23 cellular contexts compared by ENCODE assay signal in genomic region chr10:22662693-22663330, GRCh38. TPM values are rescaled to one million over a fixed set of nuclear protein-coding genes. Genes with fewer than 3 reads are reported as not detected.
DNase-seq lines count a peak whose midpoint lies in the region; ATAC-seq and TF ChIP-seq lines count a peak whose summit lies in the region.
"Had no signal": no experiment of that assay in that cellular context is flagged by ENCODE, and none has a peak within 500 bp of the region (broad histone marks: within the 10 kb centered on the region; RNA-seq: fewer than 3 reads in every experiment).

No MANE protein-coding gene starts in this region.

- peaks cover 6% of the 10 kb centered on the region for H3K36me3 Mint-ChIP-seq in activated CD4-positive, alpha-beta T cell treated with anti-CD3 and anti-CD28 coated beads for 36 hours (ENCODE audit: low read depth)

- H3K4me2 ChIP-seq in fibroblast of lung (ENCODE audit: extremely low read depth, insufficient read depth, low read length) (peak overlapping the region; percentile 8), trophoblast cell (ENCODE audit: low read length) (peak overlapping the region; percentile 39)
- H3K4me2 ChIP-seq: PC-9, SK-N-SH had no signal

- H3K9me3 ChIP-seq in fibroblast of lung (ENCODE audit: control insufficient read depth, insufficient read depth, low read depth, low read length) (no peaks in the 10 kb centered on the region), trophoblast cell (ENCODE audit: insufficient read depth, low read depth, low read length) (peaks cover 2% of the 10 kb centered on the region)
- H3K9me3 ChIP-seq: esophagus squamous epithelium, neutrophil, SK-N-SH, upper lobe of left lung had no signal

- H3K27ac ChIP-seq in fibroblast of lung (ENCODE audit: insufficient read depth, low read length) (no peak overlapping the region), trophoblast cell (ENCODE audit: low read depth, low read length) (no peak overlapping the region)
- H3K27ac ChIP-seq: esophagus squamous epithelium, neutrophil, PC-9, upper lobe of left lung had no signal

- no peak overlapping the region for H2BK12ac ChIP-seq in trophoblast cell (ENCODE audit: low read length)

- CTCF ChIA-PET in activated CD4-positive, alpha-beta T cell treated with anti-CD3 and anti-CD28 coated beads for 36 hours (lab: Charles Lee) = interaction anchor here (1.0 to 2.3 kb wide), 5 partner anchors 11 to 43 kb away, joined by 3 to 9 read pairs (median 4); no protein-coding TSS in a partner anchor

- POLR2A ChIA-PET in activated CD4-positive, alpha-beta T cell treated with anti-CD3 and anti-CD28 coated beads for 36 hours (lab: Charles Lee) = no interaction called here

- intact Hi-C loops in activated CD4-positive, alpha-beta T cell treated with anti-CD3 and anti-CD28 coated beads for 36 hours (cut with DNase I, micrococcal nuclease) = no loop called here

- no peak overlapping the region for H2AK5ac ChIP-seq in trophoblast cell (ENCODE audit: low read length)

- no peak overlapping the region for H3K23ac ChIP-seq in trophoblast cell (ENCODE audit: low read length)

- no peak overlapping the region for H2AFZ ChIP-seq in fibroblast of lung (ENCODE audit: low read length)
- H2AFZ ChIP-seq in trophoblast cell (ENCODE audit: insufficient read depth, low read length, poor library complexity) = no peak overlapping the region
- H2AFZ ChIP-seq: PC-9 had no signal

- H3K79me2 ChIP-seq in fibroblast of lung (ENCODE audit: control insufficient read depth, insufficient read depth, low read length) (peaks cover 16% of the 10 kb centered on the region), trophoblast cell (ENCODE audit: control insufficient read depth, insufficient read depth, low read length, poor library complexity) (peaks cover 1% of the 10 kb centered on the region)

- H2BK120ac ChIP-seq in trophoblast cell (ENCODE audit: insufficient read depth, low read length, poor library complexity) = no peak overlapping the region

- H4K20me1 ChIP-seq in fibroblast of lung (ENCODE audit: control insufficient read depth, extremely low read depth, insufficient read depth, low read length) = no peaks in the 10 kb centered on the region

- H3K4ac ChIP-seq in trophoblast cell (ENCODE audit: low read depth, low read length) = no peak overlapping the region

- no peak overlapping the region for H4K8ac ChIP-seq in trophoblast cell (ENCODE audit: low read depth, low read length)

- peaks cover 84% of the 10 kb centered on the region for H3K4me1 Mint-ChIP-seq in activated CD4-positive, alpha-beta T cell treated with anti-CD3 and anti-CD28 coated beads for 36 hours

- H4K91ac ChIP-seq in trophoblast cell (ENCODE audit: low read depth, low read length) = no peak overlapping the region

- H2BK5ac ChIP-seq in trophoblast cell (ENCODE audit: low read depth, low read length, poor library complexity) = no peak overlapping the region

- H3K18ac ChIP-seq in trophoblast cell (ENCODE audit: low read length) = no peak overlapping the region

- H3K14ac ChIP-seq in trophoblast cell (ENCODE audit: low read length) = no peak overlapping the region

- H3K27ac Mint-ChIP-seq in activated CD4-positive, alpha-beta T cell treated with anti-CD3 and anti-CD28 coated beads for 36 hours = peak overlapping the region; percentile 60
- H3K27ac Mint-ChIP-seq: activated T-helper 1 cell treated with anti-CD3 and anti-CD28 coated beads, Interleukin-12 subunit alpha, Interleukin-12 subunit beta, Interleukin-2, Interleukin-4 antibody, amounts not matched to agents 30 ng/mL and 10 ng/mL and 1 ng/mL, durations not matched to agents 14 hours and 24 hours and 36 hours; stimulated activated naive B cell treated with anti-CD40 and anti-IgM and Interleukin-4, amounts not matched to agents 10 μg/mL and 1 μg/mL and 100 μg/mL, for 72 hours had no signal

- peaks cover 7% of the 10 kb centered on the region for H3K79me1 ChIP-seq in trophoblast cell (ENCODE audit: low read length)

- H3K36me3 ChIP-seq in fibroblast of lung (ENCODE audit: control insufficient read depth, insufficient read depth, low read length) = no peaks in the 10 kb centered on the region
- H3K36me3 ChIP-seq in trophoblast cell (ENCODE audit: control insufficient read depth in 1 of 2, insufficient read depth in 2 of 2, low read length in 2 of 2) = peaks cover 0 to 1% of the 10 kb centered on the region in 2 experiments
- H3K36me3 ChIP-seq: esophagus squamous epithelium, neutrophil, upper lobe of left lung had no signal

- no peaks in the 10 kb centered on the region for H3K9me3 Mint-ChIP-seq in activated CD4-positive, alpha-beta T cell treated with anti-CD3 and anti-CD28 coated beads for 36 hours (ENCODE audit: low read depth)
- H3K9me3 Mint-ChIP-seq: activated T-helper 1 cell treated with anti-CD3 and anti-CD28 coated beads, Interleukin-12 subunit alpha, Interleukin-12 subunit beta, Interleukin-2, Interleukin-4 antibody, amounts not matched to agents 30 ng/mL and 10 ng/mL and 1 ng/mL, durations not matched to agents 14 hours and 24 hours and 36 hours; stimulated activated naive B cell treated with anti-CD40 and anti-IgM and Interleukin-4, amounts not matched to agents 10 μg/mL and 1 μg/mL and 100 μg/mL, for 72 hours had no signal

- H3K4me3 ChIP-seq in fibroblast of lung (replicated peaks in 1 of 4; ENCODE audit: control extremely low read depth in 1 of 4, insufficient read depth in 1 of 4, low read depth in 3 of 4, low read length in 4 of 4) (no peak overlapping the region), trophoblast cell (ENCODE audit: low read depth, low read length) (no peak overlapping the region)
- H3K4me3 ChIP-seq: esophagus squamous epithelium, PC-9, upper lobe of left lung had no signal

- TF ChIP-seq CTCF in fibroblast of lung (conservative IDR thresholded peaks at IDR 0.05 in 1 of 2, IDR thresholded peaks at IDR 0.05 in 1 of 2; ENCODE audit: low read depth in 1 of 2, low read length in 2 of 2) = no peak

- WGBS in trophoblast cell (ENCODE audit: extremely low coverage, insufficient coverage, insufficient read length) = no CpG with 5 or more reads among the region's 6 CpGs

- no peak overlapping the region for H3K4me3 Mint-ChIP-seq in activated CD4-positive, alpha-beta T cell treated with anti-CD3 and anti-CD28 coated beads for 36 hours
- H3K4me3 Mint-ChIP-seq: activated T-helper 1 cell treated with anti-CD3 and anti-CD28 coated beads, Interleukin-12 subunit alpha, Interleukin-12 subunit beta, Interleukin-2, Interleukin-4 antibody, amounts not matched to agents 30 ng/mL and 10 ng/mL and 1 ng/mL, durations not matched to agents 14 hours and 24 hours and 36 hours; stimulated activated naive B cell treated with anti-CD40 and anti-IgM and Interleukin-4, amounts not matched to agents 10 μg/mL and 1 μg/mL and 100 μg/mL, for 72 hours had no signal

- no peak for ATAC-seq in activated CD4-positive, alpha-beta T cell treated with anti-CD3 and anti-CD28 coated beads for 36 hours
- ATAC-seq: stimulated activated naive B cell treated with anti-CD40 and anti-IgM and Interleukin-4, amounts not matched to agents 10 μg/mL and 1 μg/mL and 100 μg/mL, for 72 hours had no signal

- H3K27me3 ChIP-seq in fibroblast of lung (ENCODE audit: control insufficient read depth, insufficient read depth, low read length) (no peaks in the 10 kb centered on the region), trophoblast cell (ENCODE audit: insufficient read depth, low read length) (no peaks in the 10 kb centered on the region)
- H3K27me3 ChIP-seq: esophagus squamous epithelium, neutrophil, upper lobe of left lung had no signal

- H3K4me1 ChIP-seq in fibroblast of lung (ENCODE audit: control insufficient read depth, extremely low read depth, insufficient read depth, low read length) (peaks cover 6% of the 10 kb centered on the region), trophoblast cell (ENCODE audit: control insufficient read depth in 1 of 2, insufficient read depth in 2 of 2, low read length in 2 of 2) (peaks cover 11 to 16% of the 10 kb centered on the region in 2 experiments)

- H3K9ac ChIP-seq in fibroblast of lung (ENCODE audit: insufficient read depth, low read length) = no peak overlapping the region
- peak overlapping the region; percentile 58 for H3K9ac ChIP-seq in trophoblast cell (ENCODE audit: low read length)
- H3K9ac ChIP-seq: SK-N-SH had no signal

- no peak overlapping the region for H4K12ac ChIP-seq in trophoblast cell (ENCODE audit: low read depth, low read length)

- no peak for DNase-seq in activated CD4-positive, alpha-beta T cell treated with anti-CD3 and anti-CD28 coated beads for 36 hours
- DNase-seq in activated CD4-positive, alpha-beta T cell treated with anti-CD3 and anti-CD28 coated beads, Interleukin-2, amount 50 U/mL, for 48 hours = no peak
- peak; percentile 78 for DNase-seq in NCI-H526 treated with DMSO at 0.1 percent for 48 hours (lab: John Stamatoyannopoulos, UW)
- DNase-seq in fibroblast of lung (ENCODE audit: low read depth in 2 of 2) = no peak
- DNase-seq in trophoblast cell = no peak
- no peak for DNase-seq in amygdala (lab: John Stamatoyannopoulos, UW)
- no peak for DNase-seq in ecto neural progenitor cell (ENCODE audit: low spot score)
- DNase-seq in activated CD4-positive, CD25-positive, alpha-beta regulatory T cell treated with anti-CD3 and anti-CD28 coated beads, Interleukin-2, amount 50 U/mL, for 72 hours = no peak
- DNase-seq: activated CD4-positive, alpha-beta T cell treated with anti-CD3 and anti-CD28 coated beads, Interleukin-2, amount 50 U/mL, for 1 hour; C1 segment of cervical spinal cord; central memory CD4-positive, alpha-beta T cell; effector CD4-positive, alpha-beta T cell; esophagus squamous epithelium; glutamatergic neuron; mesenchymal stem cell; NCI-H1930; NCI-H748 treated with DMSO at 0.1 percent for 48 hours; PC-9; SK-N-SH; stimulated activated naive B cell treated with anti-CD40 and anti-IgM and Interleukin-4, amounts not matched to agents 10 μg/mL and 1 μg/mL and 100 μg/mL, for 72 hours; upper lobe of left lung had no signal

- H3K27me3 Mint-ChIP-seq in activated CD4-positive, alpha-beta T cell treated with anti-CD3 and anti-CD28 coated beads for 36 hours = no peaks in the 10 kb centered on the region
- H3K27me3 Mint-ChIP-seq: stimulated activated naive B cell treated with anti-CD40 and anti-IgM and Interleukin-4, amounts not matched to agents 10 μg/mL and 1 μg/mL and 100 μg/mL, for 72 hours had no signal

RNA-seq across cellular contexts. Expression of gene PIP4K2A, which starts 51.6 kb away (rescaled TPM):
- total RNA-seq in activated CD4-positive, alpha-beta T cell treated with anti-CD3 and anti-CD28 coated beads for 36 hours = 100 to 1,000 TPM; 105 to 108 TPM
- total RNA-seq in fibroblast of lung = 37.5 and 40.0 TPM in 2 replicates
- 28.5 and 30.2 TPM in 2 replicates for polyA plus RNA-seq in fibroblast of lung
- polyA plus RNA-seq in fibroblast of lung (2012) = 26.2 and 32.8 TPM in 2 replicates
- 13.2 and 22.3 TPM in 2 replicates for polyA minus RNA-seq in fibroblast of lung (ENCODE audit: low replicate concordance)
- 94.7 and 97.3 TPM in 2 replicates for polyA plus RNA-seq in trophoblast cell (2013)
